ENCODE assay signal across 8 cellular contexts in the genomic region with DNA sequence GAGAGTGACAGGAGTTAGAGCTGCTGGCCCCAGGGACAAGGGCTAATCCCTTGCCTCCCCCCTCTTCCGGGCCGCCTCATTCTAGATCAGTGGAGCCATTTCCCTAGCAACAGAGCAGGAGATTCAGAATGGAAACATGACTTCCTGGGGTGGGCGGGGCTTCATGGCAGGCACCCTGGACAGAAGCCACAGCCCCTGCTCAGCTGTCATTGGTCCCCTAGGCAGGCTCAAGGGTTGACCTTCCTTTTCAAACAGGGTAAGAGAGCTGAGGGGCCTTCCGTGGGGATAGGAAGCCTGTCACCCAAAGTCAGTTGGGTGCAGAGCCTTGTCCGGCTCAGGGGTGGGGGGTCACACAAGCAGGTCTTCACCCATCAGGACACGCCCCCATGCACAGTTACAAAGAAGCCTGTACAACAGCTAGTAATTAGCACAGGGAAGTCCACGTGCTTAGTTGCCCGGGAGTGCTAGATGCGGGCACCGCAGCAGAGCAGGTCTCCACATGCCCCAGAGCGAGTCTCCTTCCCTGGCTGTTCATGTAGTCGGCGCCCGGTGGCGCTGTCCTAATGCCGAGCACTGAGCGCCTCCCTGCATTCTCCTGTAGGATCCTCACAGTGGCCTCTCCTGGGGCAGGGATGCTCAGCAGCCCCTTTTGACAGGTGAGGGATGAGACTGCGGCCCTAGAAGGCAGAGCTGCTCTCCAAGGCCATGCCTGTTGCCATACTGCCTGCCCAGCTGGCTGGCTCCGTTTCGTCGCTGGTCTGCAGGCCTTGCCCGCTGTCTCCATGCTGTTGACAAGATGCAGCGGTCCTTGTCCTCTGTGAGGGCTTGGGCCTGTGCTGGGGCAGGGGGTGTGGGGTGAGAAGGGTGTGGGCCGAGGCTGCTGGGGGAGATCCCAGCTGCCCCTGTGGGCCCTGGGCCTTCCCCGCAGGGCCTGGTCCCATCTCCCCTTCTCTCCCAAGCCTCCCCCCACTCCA. TPM values are rescaled to one million over a fixed set of nuclear protein-coding genes. Genes with fewer than 3 reads are reported as not detected.
DNase-seq lines count a peak whose midpoint lies in the region; ATAC-seq, FAIRE-seq and TF ChIP-seq lines count a peak whose summit lies in the region.

No MANE protein-coding gene starts in this region.

- H3K36me3 ChIP-seq in H1 (ENCODE audit: control insufficient read depth in 2 of 4, insufficient read depth in 4 of 4, low read length in 3 of 4) (peaks cover 0 to 11% (median 6%) of the 10 kb centered on the region in 4 experiments; a peak in 5 of 8 replicates), stomach (peaks cover 6 to 28% (median 22%) of the 10 kb centered on the region in 4 donors)

- H3K79me1 ChIP-seq in H1 (ENCODE audit: low read depth, low read length) = peaks cover 22% of the 10 kb centered on the region

- no peak overlapping the region for H4K91ac ChIP-seq in H1 (replicated peaks; ENCODE audit: insufficient read length, low read length)

- POLR2A ChIA-PET in H1 (lab: Charles Lee; ENCODE audit: partially characterized antibody) = interaction anchor here (1.4 to 2.1 kb wide), 3 partner anchors 13 to 87 kb away, joined by 3 to 5 read pairs (median 4); no protein-coding TSS in a partner anchor

- H2BK120ac ChIP-seq in H1 (replicated peaks; ENCODE audit: low read depth, low read length) = no peak overlapping the region

- no peak overlapping the region for H2AK5ac ChIP-seq in H1 (ENCODE audit: low read depth, low read length)

- DNase-seq in activated T-cell treated with anti-CD3 and anti-CD28 coated beads for 1 hour (ENCODE audit: low read depth) (peak; percentile 14), activated T-cell treated with anti-CD3 and anti-CD28 coated beads for 4 hours (no peak), NCI-H1436 (lab: John Stamatoyannopoulos, UW) (peak; percentile 87), T1000 (lab: John Stamatoyannopoulos, UW) (peak; percentile 28), H1 (ENCODE audit: low read depth in 1 of 2, low spot score in 2 of 2) (peak; percentile 23 to 71), medulla oblongata (ENCODE audit: extremely low spot score) (peak; percentile 70), stomach (peak; percentile 49)

- peaks cover 0 to 40% (median 28%) of the 10 kb centered on the region in 4 experiments; a peak in 5 of 7 replicates for H3K4me1 ChIP-seq in H1 (replicated peaks in 1 of 4; ENCODE audit: control insufficient read depth in 3 of 4, insufficient read depth in 4 of 4, low read length in 3 of 4)
- peaks cover 22 to 53% (median 44%) of the 10 kb centered on the region in 4 donors for H3K4me1 ChIP-seq in stomach

- 85% methylated on average over 24 of the region's 25 CpGs; no CpG with 5 or more reads in 1 of the 2 experiments for WGBS in H1 (ENCODE audit: extremely low coverage in 1 of 2, insufficient coverage in 1 of 2, insufficient read length in 1 of 2, insufficient replicate concordance in 2 of 2, low coverage in 1 of 2, low lambda C conversion rate in 2 of 2, missing lambda C conversion rate in 1 of 2), 2 experiments
- 70 to 83% (median 75%) methylated on average over 8 to 25 of the region's 25 CpGs for WGBS in stomach, 5 donors

- TF ChIP-seq EP300 in H1 (IDR thresholded peaks at IDR 0.05; ENCODE audit: borderline replicate concordance in 1 of 2, low read depth in 2 of 2, low read length in 2 of 2) = no peak
- TF ChIP-seq EP300 in stomach (IDR thresholded peaks at IDR 0.05) = no peak

- no peak overlapping the region for H3K9ac ChIP-seq in H1 (replicated peaks in 1 of 4; ENCODE audit: extremely low read depth in 1 of 4, low read depth in 3 of 4, low read length in 3 of 4)

- TF ChIP-seq RAD21 in H1 (IDR thresholded peaks at IDR 0.05 in 1 of 2, conservative IDR thresholded peaks at IDR 0.05 in 1 of 2; ENCODE audit: low read depth in 2 of 2, low read length in 2 of 2) = peak in 1 of 2 experiments; percentile 14; a peak in 1 of 4 replicates

- no peaks in the 10 kb centered on the region for H3K9me3 ChIP-seq in H1 (ENCODE audit: insufficient read depth in 2 of 2, low read depth in 1 of 2, low read length in 1 of 2)
- H3K9me3 ChIP-seq in stomach = no peaks in the 10 kb centered on the region

- TF ChIP-seq POLR2A in H1 (IDR thresholded peaks at IDR 0.05; ENCODE audit: control extremely low read depth in 1 of 2, low read depth in 2 of 2, low read length in 2 of 2) (no peak), stomach (IDR thresholded peaks at IDR 0.05) (no peak)

- H2BK5ac ChIP-seq in H1 (ENCODE audit: low read depth, low read length) = peak overlapping the region; percentile 68; the same call in 1 of the 2 replicates

- no peak overlapping the region for H3K56ac ChIP-seq in H1 (replicated peaks; ENCODE audit: insufficient read length, low read depth, low read length)

- no peak overlapping the region for H3K4ac ChIP-seq in H1 (replicated peaks; ENCODE audit: insufficient read length, low read depth, low read length)

- TF ChIP-seq CTCF in H1 (IDR thresholded peaks at IDR 0.05; ENCODE audit: control extremely low read depth in 1 of 3, insufficient read depth in 1 of 3, low read depth in 1 of 3, low read length in 3 of 3) (peak in 2 of 3 experiments; percentile 36 to 52; a peak in 3 of 4 replicates), stomach (IDR thresholded peaks at IDR 0.05) (no peak)

- H3K4me2 ChIP-seq in H1 (ENCODE audit: insufficient read depth in 1 of 2, low read depth in 2 of 2, low read length in 2 of 2) = peak overlapping the region in 1 of 2 experiments; percentile 30; a peak in 1 of 4 replicates

- CTCF ChIA-PET in H1 (lab: Charles Lee; ENCODE audit: partially characterized antibody) = interaction anchor here (0.5 to 6.1 kb wide), 9 partner anchors 13 to 343 kb away, joined by 3 to 44 read pairs (median 4); no protein-coding TSS in a partner anchor

- H3K14ac ChIP-seq in H1 (ENCODE audit: insufficient read length) = no peak overlapping the region

- no peak overlapping the region for H3K23ac ChIP-seq in H1 (ENCODE audit: insufficient read length)

- H3K27ac ChIP-seq in H1 (ENCODE audit: low read depth, low read length) (0 out of 2 replicates have a peak overlapping the region, but pooled peaks have one; percentile 39), stomach (peak overlapping the region in 4 of 5 donors; percentile 10 to 65 (median 34))

- H2BK12ac ChIP-seq in H1 (ENCODE audit: low read depth, low read length) = no peak overlapping the region; the same call in 1 of the 2 replicates

- FAIRE-seq in H1 (lab: Jason Lieb, UNC) = no peak

- H2AFZ ChIP-seq in H1 (ENCODE audit: low read length) = no peak overlapping the region

- no peaks in the 10 kb centered on the region for H3K27me3 ChIP-seq in H1 (replicated peaks in 1 of 4; ENCODE audit: control insufficient read depth in 3 of 4, extremely low read depth in 1 of 4, insufficient read depth in 3 of 4, low read length in 3 of 4)
- H3K27me3 ChIP-seq in stomach = no peaks in the 10 kb centered on the region

- intact Hi-C loops in stomach (cut with DNase I; ENCODE audit: low total_unique reads) = loop anchor here (10.0 kb wide), 1 partner anchor 329 kb away; no protein-coding TSS in a partner anchor

- H4K20me1 ChIP-seq in H1 (replicated peaks in 1 of 2; ENCODE audit: control insufficient read depth in 1 of 2, insufficient read depth in 2 of 2, low read length in 2 of 2) = peaks cover 37 to 43% of the 10 kb centered on the region in 2 experiments

- H4K5ac ChIP-seq in H1 (ENCODE audit: insufficient read length, low read depth, low read length) = no peak overlapping the region

- H3K4me3 ChIP-seq in H1 (ENCODE audit: extremely low read depth in 1 of 4, insufficient read depth in 2 of 4, low read depth in 3 of 4, low read length in 4 of 4) = no peak overlapping the region
- H3K4me3 ChIP-seq in stomach = peak overlapping the region in 1 of 4 donors; percentile 3

- no peak overlapping the region for H2BK15ac ChIP-seq in H1 (ENCODE audit: low read length)

- H3K79me2 ChIP-seq in H1 (ENCODE audit: control insufficient read depth in 1 of 2, insufficient read depth in 2 of 2, low read length in 2 of 2) = peaks cover 11 to 70% of the 10 kb centered on the region in 2 experiments; a peak in 3 of 4 replicates

- H3K23me2 ChIP-seq in H1 (ENCODE audit: low read depth, low read length) = peaks cover 7% of the 10 kb centered on the region; the same call in 1 of the 2 replicates

- no peak for ATAC-seq in GM19397 (IDR thresholded peaks at IDR 0.05; ENCODE audit: unreplicated experiment)

- no peak overlapping the region; the same call in 1 of the 2 replicates for H4K8ac ChIP-seq in H1 (ENCODE audit: extremely low read depth, insufficient read depth, low read length)

- H2BK20ac ChIP-seq in H1 (ENCODE audit: low read length) = no peak overlapping the region

- no peak overlapping the region; the same call in 1 of the 2 replicates for H3K18ac ChIP-seq in H1 (ENCODE audit: extremely low read depth, low read length)

RNA-seq across cellular contexts. Expression of a gene that starts 5.1 kb away (rescaled TPM):
- total RNA-seq in H1 (2021; fragmentation: NEBNext Ultra II Directional; extraction: Animal tissue kit (Norgen Biotek cat#: 25700)) = 27.1 and 27.9 TPM in 2 replicates
- polyA plus RNA-seq in H1 (2011; rRNA removed) (8.2 and 14.2 TPM in 2 replicates), stomach (1 to 10 TPM in 2 of 3 donors, under 1 TPM in 1; 0.61 to 3.6 (median 2.1) TPM)
- polyA plus RNA-seq in H1 (2011; cell fraction: cytosol; rRNA removed) = 4.4 TPM
- polyA plus RNA-seq in H1 (2011; cell fraction: nucleus; rRNA removed) = 24.5 TPM
- 11.3 to 20.5 TPM (median 17.5 TPM) in 4 replicates for polyA plus RNA-seq in H1 (2012, experiment 1 of 2)
- polyA plus RNA-seq in H1 (2012, experiment 2 of 2) = 17.2 TPM
- polyA plus RNA-seq in H1 (2013, experiment 1 of 2) = 24.4 TPM
- polyA plus RNA-seq in H1 (2013, experiment 2 of 2) = 26.3 TPM
- polyA minus RNA-seq in H1 (2011; rRNA and poly(A)+ RNA removed) = 6.7 and 6.9 TPM in 2 replicates
- polyA minus RNA-seq in H1 (2011; cell fraction: cytosol; rRNA and poly(A)+ RNA removed) = 12.9 TPM
- 20.1 TPM for polyA minus RNA-seq in H1 (2011; cell fraction: nucleus; rRNA and poly(A)+ RNA removed)
- total RNA-seq in stomach = 1 to 10 TPM; 3.1 to 7.6 (median 6.4) TPM

RNA-seq across cellular contexts. Expression of a gene that starts 54.5 kb away (rescaled TPM):
- total RNA-seq in H1 (2021; fragmentation: NEBNext Ultra II Directional; extraction: Animal tissue kit (Norgen Biotek cat#: 25700)) = 12.4 and 12.8 TPM in 2 replicates
- 5.1 and 7.8 TPM in 2 replicates for polyA plus RNA-seq in H1 (2011; rRNA removed)
- polyA plus RNA-seq in H1 (2011; cell fraction: cytosol; rRNA removed) = 7.7 TPM
- polyA plus RNA-seq in H1 (2011; cell fraction: nucleus; rRNA removed) = 4.5 TPM
- 7.0 to 8.1 TPM (median 7.4 TPM) in 4 replicates for polyA plus RNA-seq in H1 (2012, experiment 1 of 2)
- 8.2 TPM for polyA plus RNA-seq in H1 (2012, experiment 2 of 2)
- polyA plus RNA-seq in H1 (2013, experiment 1 of 2) = 11.5 TPM
- 11.5 TPM for polyA plus RNA-seq in H1 (2013, experiment 2 of 2)
- 4.5 and 4.8 TPM in 2 replicates for polyA minus RNA-seq in H1 (2011; rRNA and poly(A)+ RNA removed)
- 5.8 TPM for polyA minus RNA-seq in H1 (2011; cell fraction: cytosol; rRNA and poly(A)+ RNA removed)
- 5.3 TPM for polyA minus RNA-seq in H1 (2011; cell fraction: nucleus; rRNA and poly(A)+ RNA removed)
- total RNA-seq in stomach = 10 to 100 TPM in 1 of 5 donors, 1 to 10 TPM in 3, under 1 TPM in 1; 0.58 to 15.2 (median 5.3) TPM
- 1 to 10 TPM; 3.0 to 5.5 (median 5.0) TPM for polyA plus RNA-seq in stomach

RNA-seq across cellular contexts. Expression of a gene that starts 57.8 kb away (rescaled TPM):
- total RNA-seq in H1 (2021; fragmentation: NEBNext Ultra II Directional; extraction: Animal tissue kit (Norgen Biotek cat#: 25700)) = 24.1 and 24.8 TPM in 2 replicates
- 20.6 and 28.8 TPM in 2 replicates for polyA plus RNA-seq in H1 (2011; rRNA removed)
- 18.1 TPM for polyA plus RNA-seq in H1 (2011; cell fraction: cytosol; rRNA removed)
- polyA plus RNA-seq in H1 (2011; cell fraction: nucleus; rRNA removed) = 46.9 TPM
- 20.8 to 23.7 TPM (median 22.1 TPM) in 4 replicates for polyA plus RNA-seq in H1 (2012, experiment 1 of 2)
- 14.9 TPM for polyA plus RNA-seq in H1 (2012, experiment 2 of 2)
- polyA plus RNA-seq in H1 (2013, experiment 1 of 2) = 6.2 TPM
- polyA plus RNA-seq in H1 (2013, experiment 2 of 2) = 5.9 TPM
- 23.1 and 25.3 TPM in 2 replicates for polyA minus RNA-seq in H1 (2011; rRNA and poly(A)+ RNA removed)
- polyA minus RNA-seq in H1 (2011; cell fraction: cytosol; rRNA and poly(A)+ RNA removed) = 17.4 TPM
- polyA minus RNA-seq in H1 (2011; cell fraction: nucleus; rRNA and poly(A)+ RNA removed) = 26.4 TPM
- total RNA-seq in stomach = 10 to 100 TPM in 2 of 5 donors, 1 to 10 TPM in 3; 5.1 to 74.1 (median 7.8) TPM
- 1 to 10 TPM; 2.8 to 5.0 (median 2.9) TPM for polyA plus RNA-seq in stomach

Comparison
In these comparisons a context has a peak if more than half of its experiments do, and no peak if none do; other contexts are left out.
1. CTCF ChIP-seq: peak in H1 (2 of 3); none in stomach (0 of 7).